ENCODE assay signal across 17 cellular contexts in genomic region chr18:49023281-49023937, GRCh38.
A peak's percentile ranks its signal among the peaks of the same experiment; 100 is the strongest.
DNase-seq lines count a peak whose midpoint lies in the region; ATAC-seq, FAIRE-seq and TF ChIP-seq lines count a peak whose summit lies in the region.
"Had no signal": no experiment of that assay in that cellular context is flagged by ENCODE, and none has a peak within 500 bp of the region (broad histone marks: within the 10 kb centered on the region; RNA-seq: fewer than 3 reads in every experiment).

No MANE protein-coding gene starts in this region.

- ATAC-seq in HG03108 (IDR thresholded peaks at IDR 0.05; ENCODE audit: unreplicated experiment), result peak; percentile 43
- no peak for ATAC-seq in aorta (ENCODE audit: low FRiP score)
- ATAC-seq: activated naive CD4-positive, alpha-beta T cell treated with anti-CD3 and anti-CD28 coated beads, Interleukin-2, amount 50 U/mL, for 72 hours; mucosa of descending colon had no signal

- peaks cover 3% of the 10 kb centered on the region for H3K4me1 Mint-ChIP-seq in chondrocyte (ENCODE audit: low read depth)
- H3K4me1 Mint-ChIP-seq in nephron progenitor cell, result peaks cover 23% of the 10 kb centered on the region

- H3K4me3 ChIP-seq in GM12865 (ENCODE audit: low read depth, low read length) (no peak overlapping the region), spleen (no peak overlapping the region), aorta (ENCODE audit: low read length in 2 of 2) (no peak overlapping the region)
- H3K4me3 ChIP-seq: mucosa of descending colon, uterus had no signal

- intact Hi-C loops in spleen (cut with DNase I; ENCODE audit: low total_unique reads), result no loop called here
- intact Hi-C loops in aorta (cut with DNase I), result no loop called here

- WGBS in spleen, 5 donors, result 29 to 49% (median 39%) methylated on average over 7 to 13 of the region's 13 CpGs
- WGBS in aorta, 2 donors, result 90 to 92% methylated on average over 13 of the region's 13 CpGs

- no peak for FAIRE-seq in RCC 7860 (lab: Jason Lieb, UNC)
- FAIRE-seq: islet of Langerhans had no signal

- no peak overlapping the region for H3K4me3 Mint-ChIP-seq in chondrocyte (ENCODE audit: unreplicated experiment)
- H3K4me3 Mint-ChIP-seq in nephron progenitor cell, result no peak overlapping the region

- H3K27ac Mint-ChIP-seq in chondrocyte (ENCODE audit: unreplicated experiment), result no peak overlapping the region
- no peak overlapping the region for H3K27ac Mint-ChIP-seq in nephron progenitor cell

- H3K36me3 Mint-ChIP-seq in chondrocyte (ENCODE audit: low read depth) (no peaks in the 10 kb centered on the region), nephron progenitor cell (ENCODE audit: low read depth) (no peaks in the 10 kb centered on the region)
- H3K36me3 Mint-ChIP-seq: activated naive CD4-positive, alpha-beta T cell treated with anti-CD3 and anti-CD28 coated beads, Interleukin-2, amount 50 U/mL, for 72 hours; CD4-positive, alpha-beta memory T cell had no signal

- TF ChIP-seq CTCF in GM12865 (IDR thresholded peaks at IDR 0.05; ENCODE audit: insufficient read depth, low read depth, low read length, missing control alignments) (no peak), chondrocyte (IDR thresholded peaks at IDR 0.05) (no peak), spleen (IDR thresholded peaks at IDR 0.05 in 8 of 11, conservative IDR thresholded peaks at IDR 0.05 in 3 of 11) (no peak), nephron progenitor cell (IDR thresholded peaks at IDR 0.05) (no peak)

- DNase-seq in GM12865 (ENCODE audit: low read depth) (peak; percentile 30), chondrocyte (ENCODE audit: low spot score) (peak; percentile 46), spleen (peak; percentile 82), RCC 7860 (ENCODE audit: low spot score) (no peak), aorta (no peak), nephron progenitor cell (no peak)
- DNase-seq: CD4-positive, alpha-beta memory T cell; cerebellar nuclear complex; GDM1; mucosa of descending colon; NCI-H1694; NCI-H69; SHP77; uterus had no signal

- H3K9me3 Mint-ChIP-seq in chondrocyte (ENCODE audit: low read depth) (no peaks in the 10 kb centered on the region), nephron progenitor cell (no peaks in the 10 kb centered on the region)
- H3K9me3 Mint-ChIP-seq: activated naive CD4-positive, alpha-beta T cell treated with anti-CD3 and anti-CD28 coated beads, Interleukin-2, amount 50 U/mL, for 72 hours; CD4-positive, alpha-beta memory T cell had no signal

- H3K27ac ChIP-seq in spleen (no peak overlapping the region), aorta (ENCODE audit: low read depth in 1 of 2, low read length in 2 of 2) (no peak overlapping the region)
- H3K27ac ChIP-seq: uterus had no signal

- no peaks in the 10 kb centered on the region for H3K9me3 ChIP-seq in spleen
- H3K9me3 ChIP-seq in aorta (ENCODE audit: control insufficient read depth, low read length), result no peaks in the 10 kb centered on the region
- H3K9me3 ChIP-seq: mucosa of descending colon, uterus had no signal

- H3K27me3 ChIP-seq in spleen (replicated peaks in 1 of 7), result peaks cover 0 to 23% (median 0%) of the 10 kb centered on the region in 7 donors
- H3K27me3 ChIP-seq in aorta (ENCODE audit: control insufficient read depth in 1 of 2, insufficient read depth in 2 of 2, low read length in 1 of 2), result no peaks in the 10 kb centered on the region
- H3K27me3 ChIP-seq: uterus had no signal

- H3K36me3 ChIP-seq in spleen (no peaks in the 10 kb centered on the region), aorta (ENCODE audit: control insufficient read depth in 1 of 2, insufficient read depth in 2 of 2, low read length in 1 of 2) (no peaks in the 10 kb centered on the region)
- H3K36me3 ChIP-seq: uterus had no signal

- TF ChIP-seq POLR2A in spleen (IDR thresholded peaks at IDR 0.05), result no peak

- no peaks in the 10 kb centered on the region for H3K27me3 Mint-ChIP-seq in chondrocyte (ENCODE audit: low read depth)
- H3K27me3 Mint-ChIP-seq in nephron progenitor cell (ENCODE audit: low read depth, poor library complexity), result peaks cover 12% of the 10 kb centered on the region

- H3K4me1 ChIP-seq in spleen, result peaks cover 0 to 31% (median 7%) of the 10 kb centered on the region in 6 donors
- no peaks in the 10 kb centered on the region for H3K4me1 ChIP-seq in aorta (ENCODE audit: control insufficient read depth in 1 of 2, insufficient read depth in 2 of 2, low read length in 2 of 2)
- H3K4me1 ChIP-seq: uterus had no signal

Comparison
In these comparisons a context has a peak if more than half of its experiments do, and no peak if none do; other contexts are left out.
1. DNase-seq: peak in GM12865 (single experiment), chondrocyte (single experiment) and spleen (single experiment); none in RCC 7860 (single experiment), aorta (0 of 2) and nephron progenitor cell (single experiment).